In the genomic region with DNA sequence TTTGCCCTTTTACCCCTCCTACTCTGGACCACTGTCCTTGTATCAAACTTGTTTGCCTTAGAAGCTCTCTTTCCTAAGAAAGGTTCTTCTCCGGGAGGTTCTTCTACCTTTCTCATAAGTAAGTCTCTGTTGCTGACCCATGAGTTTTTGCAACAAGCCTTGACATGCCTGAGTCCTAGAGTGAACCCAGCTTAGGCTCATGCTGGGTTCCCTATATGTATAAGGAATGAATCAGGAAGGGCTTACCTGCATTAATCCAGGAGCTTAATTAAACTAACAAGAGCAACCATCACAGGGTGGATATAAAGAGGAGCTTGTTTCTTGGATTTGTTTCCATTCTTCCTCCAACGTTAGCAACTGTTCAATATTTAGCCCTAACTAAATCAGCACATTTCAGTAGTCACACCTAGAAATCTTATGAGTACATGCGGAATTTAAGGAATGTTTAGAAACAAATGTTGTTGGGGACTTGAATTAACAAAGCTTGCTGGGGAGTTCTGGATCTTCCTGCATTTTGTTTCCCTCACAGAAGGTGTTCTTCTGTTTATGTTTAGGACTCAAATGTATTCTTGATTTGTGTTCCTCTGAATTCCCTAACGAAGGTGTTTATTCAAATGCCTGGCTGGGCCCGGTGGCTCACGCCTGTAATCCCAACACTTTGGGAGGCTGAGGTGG, we compare ENCODE assay signal across 24 cellular contexts.
DNase-seq lines count a peak whose midpoint lies in the region; ATAC-seq, FAIRE-seq and TF ChIP-seq lines count a peak whose summit lies in the region.
"Had no signal": no experiment of that assay in that cellular context is flagged by ENCODE, and none has a peak within 500 bp of the region (broad histone marks: within the 10 kb centered on the region; RNA-seq: fewer than 3 reads in every experiment).

No MANE protein-coding gene starts in this region.

- POLR2A ChIA-PET in H1 (lab: Charles Lee; ENCODE audit: partially characterized antibody), result interaction anchor here (1.5 to 1.7 kb wide), 2 partner anchors 9 to 35 kb away, joined by 4 to 5 read pairs; no protein-coding TSS in a partner anchor

- H3K79me1 ChIP-seq in H1 (ENCODE audit: low read depth, low read length), result no peaks in the 10 kb centered on the region

- no peak overlapping the region for H3K9ac ChIP-seq in H1 (replicated peaks in 1 of 4; ENCODE audit: extremely low read depth in 1 of 4, low read depth in 3 of 4, low read length in 3 of 4)
- H3K9ac ChIP-seq: parathyroid adenoma had no signal

- H3K36me3 ChIP-seq in H1 (ENCODE audit: control insufficient read depth in 2 of 4, insufficient read depth in 4 of 4, low read length in 3 of 4) (no peaks in the 10 kb centered on the region), upper lobe of left lung (no peaks in the 10 kb centered on the region)
- H3K36me3 ChIP-seq: gastroesophageal sphincter, SJSA1 had no signal

- 61% methylated on average over 6 of the region's 6 CpGs; no CpG with 5 or more reads in 1 of the 2 experiments for WGBS in H1 (ENCODE audit: extremely low coverage in 1 of 2, insufficient coverage in 1 of 2, insufficient read length in 1 of 2, insufficient replicate concordance in 2 of 2, low coverage in 1 of 2, low lambda C conversion rate in 2 of 2, missing lambda C conversion rate in 1 of 2), 2 experiments
- WGBS in upper lobe of left lung, 2 donors, result 74% methylated on average over 6 of the region's 6 CpGs

- peaks cover 6% of the 10 kb centered on the region for H3K27me3 Mint-ChIP-seq in nephron progenitor cell (ENCODE audit: low read depth, poor library complexity)
- no peaks in the 10 kb centered on the region for H3K27me3 Mint-ChIP-seq in activated naive CD4-positive, alpha-beta T cell treated with anti-CD3 and anti-CD28 coated beads for 36 hours (ENCODE audit: low read depth)

- H3K9me3 Mint-ChIP-seq in nephron progenitor cell, result peaks cover 3% of the 10 kb centered on the region
- no peaks in the 10 kb centered on the region for H3K9me3 Mint-ChIP-seq in activated naive CD4-positive, alpha-beta T cell treated with anti-CD3 and anti-CD28 coated beads for 36 hours
- H3K9me3 Mint-ChIP-seq: mesothelial cell of epicardium; natural killer cell treated with Interleukin-12 subunit alpha and Interleukin-12 subunit beta and Interleukin-15 and Interleukin-18, amount 100 ng/mL, for 72 hours; T-helper 1 cell treated with Interleukin-12 subunit alpha and Interleukin-12 subunit beta and Interleukin-4 antibody, amounts not matched to agents 30 μg/mL and 1 μg/mL, for 36 hours had no signal

- no peak overlapping the region for H2AFZ ChIP-seq in H1 (ENCODE audit: low read length)
- H2AFZ ChIP-seq: parathyroid adenoma had no signal

- no peaks in the 10 kb centered on the region for H3K9me3 ChIP-seq in H1 (ENCODE audit: insufficient read depth in 2 of 2, low read depth in 1 of 2, low read length in 1 of 2)
- no peaks in the 10 kb centered on the region for H3K9me3 ChIP-seq in upper lobe of left lung
- H3K9me3 ChIP-seq: gastroesophageal sphincter, SJSA1 had no signal

- H3K4me1 Mint-ChIP-seq in nephron progenitor cell, result peaks cover 8% of the 10 kb centered on the region
- H3K4me1 Mint-ChIP-seq in activated naive CD4-positive, alpha-beta T cell treated with anti-CD3 and anti-CD28 coated beads for 36 hours (ENCODE audit: low read depth), result no peaks in the 10 kb centered on the region
- H3K4me1 Mint-ChIP-seq: CD4-positive, CD25-positive, alpha-beta regulatory T cell had no signal

- no peaks in the 10 kb centered on the region for H4K20me1 ChIP-seq in H1 (replicated peaks in 1 of 2; ENCODE audit: control insufficient read depth in 1 of 2, insufficient read depth in 2 of 2, low read length in 2 of 2)

- CTCF ChIA-PET in H1 (lab: Charles Lee; ENCODE audit: partially characterized antibody), result interaction anchor here (1.0 to 3.2 kb wide), 11 partner anchors 9 to 474 kb away, joined by 3 to 19 read pairs (median 4); no protein-coding TSS in a partner anchor
- CTCF ChIA-PET in activated naive CD4-positive, alpha-beta T cell treated with anti-CD3 and anti-CD28 coated beads for 36 hours (lab: Charles Lee), result interaction anchor here (0.8 to 1.3 kb wide), 2 partner anchors 38 to 397 kb away, joined by 3 read pairs; no protein-coding TSS in a partner anchor

- peak overlapping the region; percentile 98; the same call in 1 of the 2 replicates for H2BK5ac ChIP-seq in H1 (ENCODE audit: low read depth, low read length)

- H3K27ac ChIP-seq in H1 (ENCODE audit: low read depth, low read length), result peak overlapping the region; percentile 64
- no peak overlapping the region for H3K27ac ChIP-seq in upper lobe of left lung
- H3K27ac ChIP-seq: gastroesophageal sphincter, parathyroid adenoma, SJSA1 had no signal

- no peak overlapping the region for H2BK15ac ChIP-seq in H1 (ENCODE audit: low read length)

- no peak overlapping the region for H3K23ac ChIP-seq in H1 (ENCODE audit: insufficient read length)

- H3K14ac ChIP-seq in H1 (ENCODE audit: insufficient read length), result no peak overlapping the region

- no peak for TF ChIP-seq POLR2A in H1 (IDR thresholded peaks at IDR 0.05; ENCODE audit: control extremely low read depth in 1 of 2, low read depth in 2 of 2, low read length in 2 of 2)
- no peak for TF ChIP-seq POLR2A in upper lobe of left lung (IDR thresholded peaks at IDR 0.05)

- peak; percentile 31 for FAIRE-seq in G401.6 (lab: Jason Lieb, UNC)
- FAIRE-seq in H1 (lab: Jason Lieb, UNC), result peak; percentile 57

- H3K4me1 ChIP-seq in H1 (replicated peaks in 1 of 4; ENCODE audit: control insufficient read depth in 3 of 4, insufficient read depth in 4 of 4, low read length in 3 of 4) (peaks cover 2 to 20% (median 12%) of the 10 kb centered on the region in 4 experiments; a peak in 6 of 7 replicates), upper lobe of left lung (no peaks in the 10 kb centered on the region)
- H3K4me1 ChIP-seq: gastroesophageal sphincter, parathyroid adenoma, SJSA1 had no signal

- DNase-seq in NCI-H82 treated with DMSO at 0.1 percent for 48 hours (lab: John Stamatoyannopoulos, UW; ENCODE audit: unreplicated experiment), result peak; percentile 24
- DNase-seq in H1 (ENCODE audit: low read depth in 1 of 2, low spot score in 2 of 2), result no peak
- DNase-seq in nephron progenitor cell, result no peak
- DNase-seq in upper lobe of left lung, result no peak
- DNase-seq in NCI-H524 (lab: John Stamatoyannopoulos, UW), result no peak
- DNase-seq in activated naive CD4-positive, alpha-beta T cell treated with anti-CD3 and anti-CD28 coated beads for 36 hours, result no peak
- DNase-seq: activated CD4-positive, alpha-beta T cell treated with anti-CD3 and anti-CD28 coated beads, Interleukin-2, amount 50 U/mL, for 48 hours; activated gamma-delta T cell treated with Interleukin-2 at 50 U/mL for 16 hours; activated T-cell treated with anti-CD3 and anti-CD28 coated beads for 4 hours; CD4-positive, CD25-positive, alpha-beta regulatory T cell; erythroblast; HCEC 1CT; NCI-H1436 treated with DMSO at 0.1 percent for 48 hours; NCI-H2171; NCI-H526 treated with DMSO at 0.1 percent for 48 hours had no signal

- H3K18ac ChIP-seq in H1 (ENCODE audit: extremely low read depth, low read length), result peak overlapping the region; percentile 20; the same call in 1 of the 2 replicates

- H3K27me3 ChIP-seq in H1 (replicated peaks in 1 of 4; ENCODE audit: control insufficient read depth in 3 of 4, extremely low read depth in 1 of 4, insufficient read depth in 3 of 4, low read length in 3 of 4) (no peaks in the 10 kb centered on the region), upper lobe of left lung (no peaks in the 10 kb centered on the region)
- H3K27me3 ChIP-seq: gastroesophageal sphincter, SJSA1 had no signal

- TF ChIP-seq RAD21 in H1 (IDR thresholded peaks at IDR 0.05 in 1 of 2, conservative IDR thresholded peaks at IDR 0.05 in 1 of 2; ENCODE audit: low read depth in 2 of 2, low read length in 2 of 2), result no peak

- ATAC-seq in upper lobe of left lung (ENCODE audit: low FRiP score in 2 of 2) (no peak), HG02885 (IDR thresholded peaks at IDR 0.05; ENCODE audit: poor library complexity, unreplicated experiment) (no peak)
- ATAC-seq: gastroesophageal sphincter, sciatic nerve had no signal

- intact Hi-C loops in activated naive CD4-positive, alpha-beta T cell treated with anti-CD3 and anti-CD28 coated beads for 36 hours (cut with micrococcal nuclease), result no loop called here

- H3K27ac Mint-ChIP-seq in nephron progenitor cell, result peak overlapping the region; percentile 25
- H3K27ac Mint-ChIP-seq in activated naive CD4-positive, alpha-beta T cell treated with anti-CD3 and anti-CD28 coated beads for 36 hours, result no peak overlapping the region
- H3K27ac Mint-ChIP-seq: CD4-positive, CD25-positive, alpha-beta regulatory T cell; natural killer cell treated with Interleukin-12 subunit alpha and Interleukin-12 subunit beta and Interleukin-15 and Interleukin-18, amount 100 ng/mL, for 72 hours; T-helper 1 cell treated with Interleukin-12 subunit alpha and Interleukin-12 subunit beta and Interleukin-4 antibody, amounts not matched to agents 30 μg/mL and 1 μg/mL, for 36 hours had no signal

- H3K36me3 Mint-ChIP-seq in nephron progenitor cell (ENCODE audit: low read depth), result no peaks in the 10 kb centered on the region
- no peaks in the 10 kb centered on the region for H3K36me3 Mint-ChIP-seq in activated naive CD4-positive, alpha-beta T cell treated with anti-CD3 and anti-CD28 coated beads for 36 hours (ENCODE audit: low read depth)
- H3K36me3 Mint-ChIP-seq: CD4-positive, CD25-positive, alpha-beta regulatory T cell; mesothelial cell of epicardium; natural killer cell treated with Interleukin-12 subunit alpha and Interleukin-12 subunit beta and Interleukin-15 and Interleukin-18, amount 100 ng/mL, for 72 hours had no signal

- no peak overlapping the region for H3K4me3 ChIP-seq in H1 (ENCODE audit: extremely low read depth in 1 of 4, insufficient read depth in 2 of 4, low read depth in 3 of 4, low read length in 4 of 4)
- no peak overlapping the region for H3K4me3 ChIP-seq in upper lobe of left lung
- H3K4me3 ChIP-seq: gastroesophageal sphincter, SJSA1 had no signal

- H4K91ac ChIP-seq in H1 (replicated peaks; ENCODE audit: insufficient read length, low read length), result no peak overlapping the region

- H3K23me2 ChIP-seq in H1 (ENCODE audit: low read depth, low read length), result no peaks in the 10 kb centered on the region

- no peak overlapping the region for H3K4me3 Mint-ChIP-seq in nephron progenitor cell
- H3K4me3 Mint-ChIP-seq in activated naive CD4-positive, alpha-beta T cell treated with anti-CD3 and anti-CD28 coated beads for 36 hours, result no peak overlapping the region
- H3K4me3 Mint-ChIP-seq: CD4-positive, CD25-positive, alpha-beta regulatory T cell; mesothelial cell of epicardium; natural killer cell treated with Interleukin-12 subunit alpha and Interleukin-12 subunit beta and Interleukin-15 and Interleukin-18, amount 100 ng/mL, for 72 hours; T-helper 1 cell treated with Interleukin-12 subunit alpha and Interleukin-12 subunit beta and Interleukin-4 antibody, amounts not matched to agents 30 μg/mL and 1 μg/mL, for 36 hours had no signal

- no peak for TF ChIP-seq EP300 in H1 (IDR thresholded peaks at IDR 0.05; ENCODE audit: borderline replicate concordance in 1 of 2, low read depth in 2 of 2, low read length in 2 of 2)
- TF ChIP-seq EP300 in upper lobe of left lung (IDR thresholded peaks at IDR 0.05), result no peak

- peak overlapping the region; percentile 41 for H2BK120ac ChIP-seq in H1 (replicated peaks; ENCODE audit: low read depth, low read length)

- H3K56ac ChIP-seq in H1 (replicated peaks; ENCODE audit: insufficient read length, low read depth, low read length), result no peak overlapping the region

- H2BK20ac ChIP-seq in H1 (ENCODE audit: low read length), result peak overlapping the region; percentile 89

- TF ChIP-seq CTCF in H1 (IDR thresholded peaks at IDR 0.05; ENCODE audit: control extremely low read depth in 1 of 3, insufficient read depth in 1 of 3, low read depth in 1 of 3, low read length in 3 of 3), result no peak
- TF ChIP-seq CTCF in nephron progenitor cell (IDR thresholded peaks at IDR 0.05), result no peak
- TF ChIP-seq CTCF in upper lobe of left lung (IDR thresholded peaks at IDR 0.05), result no peak

- H3K4me2 ChIP-seq in H1 (ENCODE audit: insufficient read depth in 1 of 2, low read depth in 2 of 2, low read length in 2 of 2), result no peak overlapping the region; a peak in 1 of 4 replicates

- no peaks in the 10 kb centered on the region for H3K79me2 ChIP-seq in H1 (ENCODE audit: control insufficient read depth in 1 of 2, insufficient read depth in 2 of 2, low read length in 2 of 2)
- H3K79me2 ChIP-seq: parathyroid adenoma had no signal

- peak overlapping the region; percentile 18; the same call in 1 of the 2 replicates for H2AK5ac ChIP-seq in H1 (ENCODE audit: low read depth, low read length)

- no peak overlapping the region; the same call in none of the 2 replicates for H2BK12ac ChIP-seq in H1 (ENCODE audit: low read depth, low read length)

- no peak overlapping the region for H3K4ac ChIP-seq in H1 (replicated peaks; ENCODE audit: insufficient read length, low read depth, low read length)

- no peak overlapping the region for H4K5ac ChIP-seq in H1 (ENCODE audit: insufficient read length, low read depth, low read length)

- no peak overlapping the region for H4K8ac ChIP-seq in H1 (ENCODE audit: extremely low read depth, insufficient read depth, low read length)
